ENCODE assay signal across 15 cellular contexts in the genomic region with DNA sequence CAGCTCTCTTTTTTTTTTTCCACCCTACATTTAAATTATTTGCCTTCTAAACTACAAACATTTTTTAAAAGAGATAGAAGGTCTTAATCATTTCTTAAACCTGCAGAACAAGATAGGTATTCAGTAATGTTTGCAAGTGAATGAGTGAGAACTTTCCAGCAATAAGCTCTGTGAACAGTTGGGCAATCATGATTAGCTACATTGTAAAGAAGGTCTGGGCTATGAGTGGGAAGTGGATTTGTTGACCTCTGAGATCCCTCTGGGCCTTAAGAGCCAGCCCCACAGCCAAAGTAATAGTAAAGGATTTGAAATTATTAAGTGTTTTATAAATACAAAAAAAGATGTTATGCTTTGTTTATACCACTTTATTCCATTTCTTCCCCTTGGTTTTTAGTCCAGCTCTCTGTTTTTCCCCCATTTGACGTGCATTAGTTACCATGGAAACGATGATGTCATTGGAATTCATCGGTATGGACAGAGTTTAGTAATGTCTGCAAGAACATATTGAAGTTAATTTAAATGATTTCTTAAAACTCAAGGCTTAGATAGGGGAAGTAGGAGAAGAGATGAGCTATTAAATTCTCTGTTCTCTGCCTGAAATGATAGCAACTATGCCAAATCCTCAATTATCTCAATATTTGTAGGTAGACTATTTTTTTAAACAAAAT.
DNase-seq lines count a peak whose midpoint lies in the region; ATAC-seq and TF ChIP-seq lines count a peak whose summit lies in the region.
"Had no signal": no experiment of that assay in that cellular context is flagged by ENCODE, and none has a peak within 500 bp of the region (broad histone marks: within the 10 kb centered on the region; RNA-seq: fewer than 3 reads in every experiment).

No MANE protein-coding gene starts in this region.

- no peak overlapping the region for H2AFZ ChIP-seq in SK-N-SH (ENCODE audit: low read depth)
- H2AFZ ChIP-seq in smooth muscle cell (ENCODE audit: low read depth): no peak overlapping the region

- H3K9me2 ChIP-seq in SK-N-SH: no peaks in the 10 kb centered on the region

- H3K9ac ChIP-seq in SK-N-SH: no peak overlapping the region
- H3K9ac ChIP-seq in smooth muscle cell (ENCODE audit: low read depth): peak overlapping the region; percentile 62

- peak; percentile 19 for DNase-seq in DMS53 (lab: John Stamatoyannopoulos, UW)
- DNase-seq in DMS53 treated with DMSO at 0.1 percent for 48 hours (lab: John Stamatoyannopoulos, UW; ENCODE audit: unreplicated experiment): no peak
- peak; percentile 4 for DNase-seq in SK-N-SH
- peak; percentile 76 for DNase-seq in fibroblast of peridontal ligament (ENCODE audit: extremely low read depth)
- DNase-seq in smooth muscle cell (lab: John Stamatoyannopoulos, UW; ENCODE audit: unreplicated experiment): no peak
- no peak for DNase-seq in epidermal melanocyte (ENCODE audit: insufficient read length, low spot score)
- DNase-seq: 8988T; activated T-cell treated with anti-CD3 and anti-CD28 coated beads, Interleukin-2, amount 50 U/mL, for 1 hour; naive B cell; NCI-H446; SHP77 had no signal

- H4K20me1 ChIP-seq in SK-N-SH (ENCODE audit: insufficient read depth) (no peaks in the 10 kb centered on the region), smooth muscle cell (ENCODE audit: low read depth) (no peaks in the 10 kb centered on the region)

- CTCF ChIA-PET in SK-N-SH (lab: Yijun Ruan, JAX): no interaction called here

- H3K27me3 ChIP-seq in SK-N-SH (ENCODE audit: insufficient read depth) (no peaks in the 10 kb centered on the region), smooth muscle cell (ENCODE audit: low read depth) (no peaks in the 10 kb centered on the region)
- H3K27me3 ChIP-seq: tibial nerve had no signal

- no peaks in the 10 kb centered on the region for H3K9me3 ChIP-seq in SK-N-SH
- no peaks in the 10 kb centered on the region for H3K9me3 ChIP-seq in smooth muscle cell (replicated peaks; ENCODE audit: low read depth)
- H3K9me3 ChIP-seq: tibial nerve had no signal

- H3K79me2 ChIP-seq in SK-N-SH (ENCODE audit: insufficient read depth) (no peaks in the 10 kb centered on the region), smooth muscle cell (ENCODE audit: low read depth) (no peaks in the 10 kb centered on the region)

- no peak for TF ChIP-seq EP300 in SK-N-SH (IDR thresholded peaks at IDR 0.05; ENCODE audit: borderline replicate concordance in 1 of 2, low read depth in 1 of 2, low read length in 1 of 2)

- POLR2A ChIA-PET in SK-N-SH (lab: Yijun Ruan, JAX): no interaction called here

- no peaks in the 10 kb centered on the region for H3K4me1 ChIP-seq in SK-N-SH (ENCODE audit: control insufficient read depth in 1 of 2, insufficient read depth in 2 of 2, low read depth in 1 of 2, low read length in 1 of 2)
- no peaks in the 10 kb centered on the region for H3K4me1 ChIP-seq in smooth muscle cell (ENCODE audit: low read depth)

- TF ChIP-seq RAD21 in SK-N-SH (IDR thresholded peaks at IDR 0.05; ENCODE audit: low read length): no peak

- no peaks in the 10 kb centered on the region for H3F3A ChIP-seq in SK-N-SH (replicated peaks; ENCODE audit: insufficient read depth)
- H3F3A ChIP-seq in smooth muscle cell (ENCODE audit: low read depth): no peaks in the 10 kb centered on the region

- peaks cover 0 to 3% of the 10 kb centered on the region in 2 experiments for H3K36me3 ChIP-seq in SK-N-SH (replicated peaks in 1 of 2; ENCODE audit: control insufficient read depth in 1 of 2, insufficient read depth in 2 of 2, low read length in 1 of 2)
- no peaks in the 10 kb centered on the region for H3K36me3 ChIP-seq in smooth muscle cell (ENCODE audit: low read depth)

- TF ChIP-seq CTCF in SK-N-SH (IDR thresholded peaks at IDR 0.05) (no peak), smooth muscle cell (IDR thresholded peaks at IDR 0.05; ENCODE audit: borderline replicate concordance, insufficient read depth, poor library complexity, severe bottlenecking) (no peak)

- H3K4me3 ChIP-seq in SK-N-SH (ENCODE audit: low read depth in 2 of 2, low read length in 1 of 2) (no peak overlapping the region), smooth muscle cell (no peak overlapping the region)
- H3K4me3 ChIP-seq: skin epidermis, tibial nerve had no signal

- 44% methylated on average over 3 of the region's 3 CpGs for WGBS in SK-N-SH (ENCODE audit: low lambda C conversion rate)
- WGBS in smooth muscle cell (ENCODE audit: low lambda C conversion rate): 59% methylated on average over 3 of the region's 3 CpGs

- H3K27ac ChIP-seq in SK-N-SH (ENCODE audit: low read depth in 2 of 2, low read length in 1 of 2) (peak overlapping the region in 1 of 2 experiments; percentile 40; a peak in 1 of 4 replicates), smooth muscle cell (ENCODE audit: low read depth) (peak overlapping the region; percentile 85)
- H3K27ac ChIP-seq: skin epidermis had no signal

- H3K4me2 ChIP-seq in SK-N-SH (no peak overlapping the region), smooth muscle cell (peak overlapping the region; percentile 49)

- no peak for ATAC-seq in GM21737 (IDR thresholded peaks at IDR 0.05; ENCODE audit: unreplicated experiment)
- ATAC-seq in GM21717 (IDR thresholded peaks at IDR 0.05; ENCODE audit: unreplicated experiment): no peak

TF ChIP-seq in SK-N-SH, 30 proteins besides CTCF, POLR2A, EP300 and RAD21 (continues in another document):
- no peak for TF ChIP-seq MEF2A (IDR thresholded peaks at IDR 0.05; ENCODE audit: borderline replicate concordance, low read depth)
- no peak for TF ChIP-seq SIN3A (IDR thresholded peaks at IDR 0.05; ENCODE audit: borderline replicate concordance, low read depth, low read length)
- no peak for TF ChIP-seq SMC3 (IDR thresholded peaks at IDR 0.05; ENCODE audit: low read depth, low read length)
- no peak for TF ChIP-seq RCOR1 (IDR thresholded peaks at IDR 0.05; ENCODE audit: low read length)
- TF ChIP-seq, protein P1, sequence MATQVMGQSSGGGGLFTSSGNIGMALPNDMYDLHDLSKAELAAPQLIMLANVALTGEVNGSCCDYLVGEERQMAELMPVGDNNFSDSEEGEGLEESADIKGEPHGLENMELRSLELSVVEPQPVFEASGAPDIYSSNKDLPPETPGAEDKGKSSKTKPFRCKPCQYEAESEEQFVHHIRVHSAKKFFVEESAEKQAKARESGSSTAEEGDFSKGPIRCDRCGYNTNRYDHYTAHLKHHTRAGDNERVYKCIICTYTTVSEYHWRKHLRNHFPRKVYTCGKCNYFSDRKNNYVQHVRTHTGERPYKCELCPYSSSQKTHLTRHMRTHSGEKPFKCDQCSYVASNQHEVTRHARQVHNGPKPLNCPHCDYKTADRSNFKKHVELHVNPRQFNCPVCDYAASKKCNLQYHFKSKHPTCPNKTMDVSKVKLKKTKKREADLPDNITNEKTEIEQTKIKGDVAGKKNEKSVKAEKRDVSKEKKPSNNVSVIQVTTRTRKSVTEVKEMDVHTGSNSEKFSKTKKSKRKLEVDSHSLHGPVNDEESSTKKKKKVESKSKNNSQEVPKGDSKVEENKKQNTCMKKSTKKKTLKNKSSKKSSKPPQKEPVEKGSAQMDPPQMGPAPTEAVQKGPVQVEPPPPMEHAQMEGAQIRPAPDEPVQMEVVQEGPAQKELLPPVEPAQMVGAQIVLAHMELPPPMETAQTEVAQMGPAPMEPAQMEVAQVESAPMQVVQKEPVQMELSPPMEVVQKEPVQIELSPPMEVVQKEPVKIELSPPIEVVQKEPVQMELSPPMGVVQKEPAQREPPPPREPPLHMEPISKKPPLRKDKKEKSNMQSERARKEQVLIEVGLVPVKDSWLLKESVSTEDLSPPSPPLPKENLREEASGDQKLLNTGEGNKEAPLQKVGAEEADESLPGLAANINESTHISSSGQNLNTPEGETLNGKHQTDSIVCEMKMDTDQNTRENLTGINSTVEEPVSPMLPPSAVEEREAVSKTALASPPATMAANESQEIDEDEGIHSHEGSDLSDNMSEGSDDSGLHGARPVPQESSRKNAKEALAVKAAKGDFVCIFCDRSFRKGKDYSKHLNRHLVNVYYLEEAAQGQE (IDR thresholded peaks at IDR 0.05; ENCODE audit: low read depth, low read length): no peak
- no peak for TF ChIP-seq EZH2phosphoT487 (IDR thresholded peaks at IDR 0.05; ENCODE audit: borderline replicate concordance, low read depth)
- TF ChIP-seq, protein P2, sequence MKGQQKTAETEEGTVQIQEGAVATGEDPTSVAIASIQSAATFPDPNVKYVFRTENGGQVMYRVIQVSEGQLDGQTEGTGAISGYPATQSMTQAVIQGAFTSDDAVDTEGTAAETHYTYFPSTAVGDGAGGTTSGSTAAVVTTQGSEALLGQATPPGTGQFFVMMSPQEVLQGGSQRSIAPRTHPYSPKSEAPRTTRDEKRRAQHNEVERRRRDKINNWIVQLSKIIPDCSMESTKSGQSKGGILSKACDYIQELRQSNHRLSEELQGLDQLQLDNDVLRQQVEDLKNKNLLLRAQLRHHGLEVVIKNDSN (IDR thresholded peaks at IDR 0.05; ENCODE audit: borderline replicate concordance, low read depth): no peak
- no peak for TF ChIP-seq YY1 (IDR thresholded peaks at IDR 0.05; ENCODE audit: low read depth)
- no peak for TF ChIP-seq NFIC (IDR thresholded peaks at IDR 0.05; ENCODE audit: borderline replicate concordance)
- no peak for TF ChIP-seq ELF1 (IDR thresholded peaks at IDR 0.05)
- TF ChIP-seq, protein P3, sequence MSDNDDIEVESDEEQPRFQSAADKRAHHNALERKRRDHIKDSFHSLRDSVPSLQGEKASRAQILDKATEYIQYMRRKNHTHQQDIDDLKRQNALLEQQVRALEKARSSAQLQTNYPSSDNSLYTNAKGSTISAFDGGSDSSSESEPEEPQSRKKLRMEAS (IDR thresholded peaks at IDR 0.05; ENCODE audit: low read depth): no peak
- no peak for TF ChIP-seq GABPA (IDR thresholded peaks at IDR 0.05; ENCODE audit: low read depth)
- no peak for TF ChIP-seq MXI1 (IDR thresholded peaks at IDR 0.05; ENCODE audit: low read depth, low read length)
- TF ChIP-seq FOSL2 (IDR thresholded peaks at IDR 0.05; ENCODE audit: borderline replicate concordance, low read depth): no peak
- TF ChIP-seq TCF12 (IDR thresholded peaks at IDR 0.05): no peak
- TF ChIP-seq, protein P4, sequence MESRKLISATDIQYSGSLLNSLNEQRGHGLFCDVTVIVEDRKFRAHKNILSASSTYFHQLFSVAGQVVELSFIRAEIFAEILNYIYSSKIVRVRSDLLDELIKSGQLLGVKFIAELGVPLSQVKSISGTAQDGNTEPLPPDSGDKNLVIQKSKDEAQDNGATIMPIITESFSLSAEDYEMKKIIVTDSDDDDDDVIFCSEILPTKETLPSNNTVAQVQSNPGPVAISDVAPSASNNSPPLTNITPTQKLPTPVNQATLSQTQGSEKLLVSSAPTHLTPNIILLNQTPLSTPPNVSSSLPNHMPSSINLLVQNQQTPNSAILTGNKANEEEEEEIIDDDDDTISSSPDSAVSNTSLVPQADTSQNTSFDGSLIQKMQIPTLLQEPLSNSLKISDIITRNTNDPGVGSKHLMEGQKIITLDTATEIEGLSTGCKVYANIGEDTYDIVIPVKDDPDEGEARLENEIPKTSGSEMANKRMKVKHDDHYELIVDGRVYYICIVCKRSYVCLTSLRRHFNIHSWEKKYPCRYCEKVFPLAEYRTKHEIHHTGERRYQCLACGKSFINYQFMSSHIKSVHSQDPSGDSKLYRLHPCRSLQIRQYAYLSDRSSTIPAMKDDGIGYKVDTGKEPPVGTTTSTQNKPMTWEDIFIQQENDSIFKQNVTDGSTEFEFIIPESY (IDR thresholded peaks at IDR 0.05; ENCODE audit: borderline replicate concordance, low read depth): no peak

Comparison
In these comparisons a context has a peak if more than half of its experiments do, and no peak if none do; other contexts are left out.
1. DNase-seq: peak in DMS53 (single experiment), SK-N-SH (single experiment) and fibroblast of peridontal ligament (single experiment); none in DMS53 treated with DMSO at 0.1 percent for 48 hours (single experiment), smooth muscle cell (single experiment) and epidermal melanocyte (single experiment).